In the genomic region with DNA sequence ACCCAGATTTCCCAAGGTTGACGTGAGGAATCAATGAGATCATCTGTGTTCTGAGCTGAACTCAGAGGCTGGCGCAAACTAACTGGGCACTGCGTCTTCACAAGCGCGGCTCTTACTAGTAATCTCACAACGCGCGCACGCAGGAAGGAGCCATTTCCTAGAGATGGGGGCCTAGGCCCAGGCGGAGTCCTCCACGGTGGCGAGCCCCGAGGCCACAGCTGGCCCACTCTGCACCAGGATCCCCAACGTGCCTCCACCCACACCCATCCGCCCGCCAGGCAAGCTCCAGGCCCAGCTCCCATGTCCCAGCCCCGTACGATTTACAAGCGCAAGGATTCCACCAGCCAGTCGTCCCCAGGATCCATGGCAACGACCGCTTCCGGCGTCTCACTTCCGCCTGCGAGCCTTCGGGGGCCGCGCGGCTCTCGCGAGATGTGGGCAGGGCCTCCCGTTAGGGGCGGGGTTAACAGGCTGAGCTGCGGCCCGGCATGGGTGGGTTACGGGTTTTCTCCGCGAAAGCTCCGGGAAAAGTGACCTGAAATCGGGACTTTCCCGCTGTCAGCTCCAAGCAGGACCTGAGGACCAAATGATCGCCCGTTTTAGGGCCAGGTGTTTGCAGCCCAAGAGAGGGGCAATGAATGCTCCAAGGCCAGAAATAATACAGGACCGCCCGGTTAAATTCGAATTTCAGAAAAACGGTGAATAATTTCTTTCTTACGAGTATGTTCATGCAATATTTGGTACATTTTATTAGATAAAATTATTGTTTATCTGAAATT, we compare ENCODE assay signal across 2 cellular contexts.
TF ChIP-seq lines count a peak whose summit lies in the region.

Gene WDR73, minus strand, starts transcription at position 374 of the 779 bp plus-strand sequence. Its CDS starts 9 bp downstream, at position 365.

TF ChIP-seq in HEK293T, 16 proteins besides CTCF, POLR2A, EP300 and RAD21 (continued from another document):
- TF ChIP-seq CTBP1 (IDR thresholded peaks at IDR 0.05; ENCODE audit: borderline replicate concordance) (no peak), TARDBP (IDR thresholded peaks at IDR 0.05) (no peak)

TF ChIP-seq in SK-N-SH, 30 proteins besides CTCF, POLR2A, EP300 and RAD21 (continued from another document):
- TF ChIP-seq, protein P1, sequence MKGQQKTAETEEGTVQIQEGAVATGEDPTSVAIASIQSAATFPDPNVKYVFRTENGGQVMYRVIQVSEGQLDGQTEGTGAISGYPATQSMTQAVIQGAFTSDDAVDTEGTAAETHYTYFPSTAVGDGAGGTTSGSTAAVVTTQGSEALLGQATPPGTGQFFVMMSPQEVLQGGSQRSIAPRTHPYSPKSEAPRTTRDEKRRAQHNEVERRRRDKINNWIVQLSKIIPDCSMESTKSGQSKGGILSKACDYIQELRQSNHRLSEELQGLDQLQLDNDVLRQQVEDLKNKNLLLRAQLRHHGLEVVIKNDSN (IDR thresholded peaks at IDR 0.05; ENCODE audit: borderline replicate concordance, low read depth): no peak
- TF ChIP-seq SMC3 (IDR thresholded peaks at IDR 0.05; ENCODE audit: low read depth, low read length): no peak
- TF ChIP-seq NFIC (IDR thresholded peaks at IDR 0.05; ENCODE audit: borderline replicate concordance): no peak
- no peak for TF ChIP-seq RXRA (IDR thresholded peaks at IDR 0.05; ENCODE audit: borderline replicate concordance, low read depth)
- no peak for TF ChIP-seq USF2 (IDR thresholded peaks at IDR 0.05; ENCODE audit: borderline replicate concordance, low read depth, low read length)
- no peak for TF ChIP-seq EZH2phosphoT487 (IDR thresholded peaks at IDR 0.05; ENCODE audit: borderline replicate concordance, low read depth)
- no peak for TF ChIP-seq FOXJ3 (CRISPR knock-in tag; IDR thresholded peaks at IDR 0.05)
- TF ChIP-seq MEF2A (IDR thresholded peaks at IDR 0.05; ENCODE audit: borderline replicate concordance, low read depth): no peak
- TF ChIP-seq GABPA (IDR thresholded peaks at IDR 0.05; ENCODE audit: low read depth): peak; percentile 89
- peak; percentile 84 for TF ChIP-seq ELF1 (IDR thresholded peaks at IDR 0.05)
- no peak for TF ChIP-seq FOXM1 (IDR thresholded peaks at IDR 0.05; ENCODE audit: low read depth)
- no peak for TF ChIP-seq RCOR1 (IDR thresholded peaks at IDR 0.05; ENCODE audit: low read length)
- TF ChIP-seq REST (IDR thresholded peaks at IDR 0.05; ENCODE audit: low read depth, low read length): peak; percentile 10; the same call in 1 of the 2 replicates
- no peak for TF ChIP-seq TEAD4 (IDR thresholded peaks at IDR 0.05; ENCODE audit: borderline replicate concordance, insufficient read depth)
- TF ChIP-seq NRF1 (IDR thresholded peaks at IDR 0.05; ENCODE audit: low read depth, low read length): no peak
- TF ChIP-seq, protein P2, sequence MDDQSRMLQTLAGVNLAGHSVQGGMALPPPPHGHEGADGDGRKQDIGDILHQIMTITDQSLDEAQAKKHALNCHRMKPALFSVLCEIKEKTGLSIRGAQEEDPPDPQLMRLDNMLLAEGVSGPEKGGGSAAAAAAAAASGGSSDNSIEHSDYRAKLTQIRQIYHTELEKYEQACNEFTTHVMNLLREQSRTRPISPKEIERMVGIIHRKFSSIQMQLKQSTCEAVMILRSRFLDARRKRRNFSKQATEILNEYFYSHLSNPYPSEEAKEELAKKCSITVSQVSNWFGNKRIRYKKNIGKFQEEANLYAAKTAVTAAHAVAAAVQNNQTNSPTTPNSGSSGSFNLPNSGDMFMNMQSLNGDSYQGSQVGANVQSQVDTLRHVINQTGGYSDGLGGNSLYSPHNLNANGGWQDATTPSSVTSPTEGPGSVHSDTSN (IDR thresholded peaks at IDR 0.05): no peak; the same call in 1 of the 2 replicates
- peak; percentile 80 for TF ChIP-seq MXI1 (IDR thresholded peaks at IDR 0.05; ENCODE audit: low read depth, low read length)
- TF ChIP-seq IRF3 (IDR thresholded peaks at IDR 0.05; ENCODE audit: low read depth, low read length): no peak
- TF ChIP-seq GATA2 (CRISPR knock-in tag; IDR thresholded peaks at IDR 0.05): no peak
TF ChIP-seq in SK-N-SH: peak in this region for 11.
